Comparison of ENCODE assay signal across 1 cellular context in genomic region chr1:12530462-12531168, GRCh38.
TF ChIP-seq lines count a peak whose summit lies in the region.

No MANE protein-coding gene starts in this region.

TF ChIP-seq in K562, 482 proteins besides CTCF, POLR2A, EP300 and RAD21 (continued from another document):
- TF ChIP-seq ZBTB33 (CRISPR knock-in tag; IDR thresholded peaks at IDR 0.05) (0 out of 2 replicates have a peak, but pooled peaks have one; percentile 58), STAT5B (CRISPR knock-in tag; IDR thresholded peaks at IDR 0.05) (no peak), PHB2 (IDR thresholded peaks at IDR 0.05; ENCODE audit: low read depth) (no peak), CLOCK (CRISPR knock-in tag; IDR thresholded peaks at IDR 0.05; ENCODE audit: borderline replicate concordance) (no peak), ADNP (tag; IDR thresholded peaks at IDR 0.05) (peak; percentile 92; the same call in 1 of the 2 replicates), NR4A1 (CRISPR knock-in tag; IDR thresholded peaks at IDR 0.05) (no peak), NR4A1 (tag; IDR thresholded peaks at IDR 0.05) (0 out of 2 replicates have a peak, but pooled peaks have one; percentile 25), BCOR (IDR thresholded peaks at IDR 0.05) (peak; percentile 49; the same call in 1 of the 2 replicates)
